Comparison of ENCODE assay signal across 1 cellular context in the genomic region with DNA sequence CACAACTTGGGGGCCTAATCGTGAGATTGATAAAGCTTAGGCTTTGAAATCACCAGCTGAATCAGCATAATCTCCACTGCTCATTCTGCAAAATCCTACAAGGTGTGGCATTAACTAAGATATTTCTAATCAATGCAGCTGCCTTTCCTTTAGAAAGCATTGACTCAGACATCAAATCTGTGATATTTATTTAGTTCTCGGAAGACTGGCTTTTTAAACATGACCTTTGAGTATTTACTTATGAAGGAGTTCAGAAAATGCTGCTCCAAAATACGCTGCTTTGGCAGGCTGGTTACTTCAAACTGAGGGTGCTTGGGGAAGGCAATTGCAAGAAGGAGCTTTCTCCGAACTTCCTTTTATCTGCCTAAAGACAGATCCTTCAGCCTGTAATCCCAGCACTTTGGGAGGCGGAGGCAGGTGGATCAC.
TF ChIP-seq lines count a peak whose summit lies in the region.

No MANE protein-coding gene starts in this region.

TF ChIP-seq in HepG2, 621 proteins besides CTCF, POLR2A, EP300 and RAD21 (continued from another document and continues in another):
- TF ChIP-seq, protein P1, sequence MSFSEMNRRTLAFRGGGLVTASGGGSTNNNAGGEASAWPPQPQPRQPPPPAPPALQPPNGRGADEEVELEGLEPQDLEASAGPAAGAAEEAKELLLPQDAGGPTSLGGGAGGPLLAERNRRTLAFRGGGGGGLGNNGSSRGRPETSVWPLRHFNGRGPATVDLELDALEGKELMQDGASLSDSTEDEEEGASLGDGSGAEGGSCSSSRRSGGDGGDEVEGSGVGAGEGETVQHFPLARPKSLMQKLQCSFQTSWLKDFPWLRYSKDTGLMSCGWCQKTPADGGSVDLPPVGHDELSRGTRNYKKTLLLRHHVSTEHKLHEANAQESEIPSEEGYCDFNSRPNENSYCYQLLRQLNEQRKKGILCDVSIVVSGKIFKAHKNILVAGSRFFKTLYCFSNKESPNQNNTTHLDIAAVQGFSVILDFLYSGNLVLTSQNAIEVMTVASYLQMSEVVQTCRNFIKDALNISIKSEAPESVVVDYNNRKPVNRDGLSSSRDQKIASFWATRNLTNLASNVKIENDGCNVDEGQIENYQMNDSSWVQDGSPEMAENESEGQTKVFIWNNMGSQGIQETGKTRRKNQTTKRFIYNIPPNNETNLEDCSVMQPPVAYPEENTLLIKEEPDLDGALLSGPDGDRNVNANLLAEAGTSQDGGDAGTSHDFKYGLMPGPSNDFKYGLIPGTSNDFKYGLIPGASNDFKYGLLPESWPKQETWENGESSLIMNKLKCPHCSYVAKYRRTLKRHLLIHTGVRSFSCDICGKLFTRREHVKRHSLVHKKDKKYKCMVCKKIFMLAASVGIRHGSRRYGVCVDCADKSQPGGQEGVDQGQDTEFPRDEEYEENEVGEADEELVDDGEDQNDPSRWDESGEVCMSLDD (CRISPR knock-in tag; IDR thresholded peaks at IDR 0.05; ENCODE audit: borderline replicate concordance), result no peak
- no peak for TF ChIP-seq ZNF703 (CRISPR knock-in tag; IDR thresholded peaks at IDR 0.05; ENCODE audit: borderline replicate concordance)
- no peak for TF ChIP-seq CC2D1A (CRISPR knock-in tag; IDR thresholded peaks at IDR 0.05)
- TF ChIP-seq MLLT10 (CRISPR knock-in tag; IDR thresholded peaks at IDR 0.05), result no peak
- TF ChIP-seq SRSF4 (IDR thresholded peaks at IDR 0.05; ENCODE audit: low read depth, low read length, poor library complexity, severe bottlenecking), result no peak
- TF ChIP-seq, protein P2, sequence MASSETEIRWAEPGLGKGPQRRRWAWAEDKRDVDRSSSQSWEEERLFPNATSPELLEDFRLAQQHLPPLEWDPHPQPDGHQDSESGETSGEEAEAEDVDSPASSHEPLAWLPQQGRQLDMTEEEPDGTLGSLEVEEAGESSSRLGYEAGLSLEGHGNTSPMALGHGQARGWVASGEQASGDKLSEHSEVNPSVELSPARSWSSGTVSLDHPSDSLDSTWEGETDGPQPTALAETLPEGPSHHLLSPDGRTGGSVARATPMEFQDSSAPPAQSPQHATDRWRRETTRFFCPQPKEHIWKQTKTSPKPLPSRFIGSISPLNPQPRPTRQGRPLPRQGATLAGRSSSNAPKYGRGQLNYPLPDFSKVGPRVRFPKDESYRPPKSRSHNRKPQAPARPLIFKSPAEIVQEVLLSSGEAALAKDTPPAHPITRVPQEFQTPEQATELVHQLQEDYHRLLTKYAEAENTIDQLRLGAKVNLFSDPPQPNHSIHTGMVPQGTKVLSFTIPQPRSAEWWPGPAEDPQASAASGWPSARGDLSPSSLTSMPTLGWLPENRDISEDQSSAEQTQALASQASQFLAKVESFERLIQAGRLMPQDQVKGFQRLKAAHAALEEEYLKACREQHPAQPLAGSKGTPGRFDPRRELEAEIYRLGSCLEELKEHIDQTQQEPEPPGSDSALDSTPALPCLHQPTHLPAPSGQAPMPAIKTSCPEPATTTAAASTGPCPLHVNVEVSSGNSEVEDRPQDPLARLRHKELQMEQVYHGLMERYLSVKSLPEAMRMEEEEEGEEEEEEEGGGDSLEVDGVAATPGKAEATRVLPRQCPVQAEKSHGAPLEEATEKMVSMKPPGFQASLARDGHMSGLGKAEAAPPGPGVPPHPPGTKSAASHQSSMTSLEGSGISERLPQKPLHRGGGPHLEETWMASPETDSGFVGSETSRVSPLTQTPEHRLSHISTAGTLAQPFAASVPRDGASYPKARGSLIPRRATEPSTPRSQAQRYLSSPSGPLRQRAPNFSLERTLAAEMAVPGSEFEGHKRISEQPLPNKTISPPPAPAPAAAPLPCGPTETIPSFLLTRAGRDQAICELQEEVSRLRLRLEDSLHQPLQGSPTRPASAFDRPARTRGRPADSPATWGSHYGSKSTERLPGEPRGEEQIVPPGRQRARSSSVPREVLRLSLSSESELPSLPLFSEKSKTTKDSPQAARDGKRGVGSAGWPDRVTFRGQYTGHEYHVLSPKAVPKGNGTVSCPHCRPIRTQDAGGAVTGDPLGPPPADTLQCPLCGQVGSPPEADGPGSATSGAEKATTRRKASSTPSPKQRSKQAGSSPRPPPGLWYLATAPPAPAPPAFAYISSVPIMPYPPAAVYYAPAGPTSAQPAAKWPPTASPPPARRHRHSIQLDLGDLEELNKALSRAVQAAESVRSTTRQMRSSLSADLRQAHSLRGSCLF (CRISPR knock-in tag; IDR thresholded peaks at IDR 0.05; ENCODE audit: borderline replicate concordance), result no peak
- TF ChIP-seq ZNF496 (CRISPR knock-in tag; IDR thresholded peaks at IDR 0.05; ENCODE audit: insufficient replicate concordance), result no peak
- TF ChIP-seq, protein P3, sequence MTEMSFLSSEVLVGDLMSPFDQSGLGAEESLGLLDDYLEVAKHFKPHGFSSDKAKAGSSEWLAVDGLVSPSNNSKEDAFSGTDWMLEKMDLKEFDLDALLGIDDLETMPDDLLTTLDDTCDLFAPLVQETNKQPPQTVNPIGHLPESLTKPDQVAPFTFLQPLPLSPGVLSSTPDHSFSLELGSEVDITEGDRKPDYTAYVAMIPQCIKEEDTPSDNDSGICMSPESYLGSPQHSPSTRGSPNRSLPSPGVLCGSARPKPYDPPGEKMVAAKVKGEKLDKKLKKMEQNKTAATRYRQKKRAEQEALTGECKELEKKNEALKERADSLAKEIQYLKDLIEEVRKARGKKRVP (CRISPR knock-in tag; IDR thresholded peaks at IDR 0.05), result no peak
- no peak for TF ChIP-seq NR2C2 (CRISPR knock-in tag; IDR thresholded peaks at IDR 0.05; ENCODE audit: borderline replicate concordance)
- no peak for TF ChIP-seq MBNL3 (CRISPR knock-in tag; conservative IDR thresholded peaks at IDR 0.05)
- no peak for TF ChIP-seq LCORL (IDR thresholded peaks at IDR 0.05)
- peak; percentile 76 for TF ChIP-seq LCORL (CRISPR knock-in tag; IDR thresholded peaks at IDR 0.05)
- no peak for TF ChIP-seq RELA (CRISPR knock-in tag; IDR thresholded peaks at IDR 0.05)
- TF ChIP-seq NR2F2 (IDR thresholded peaks at IDR 0.05; ENCODE audit: borderline replicate concordance, low read depth), result peak; percentile 73
- no peak for TF ChIP-seq CREB1 (IDR thresholded peaks at IDR 0.05)
- TF ChIP-seq CREB1 (CRISPR knock-in tag; IDR thresholded peaks at IDR 0.05), result no peak; the same call in 1 of the 2 replicates
- TF ChIP-seq, protein P4, sequence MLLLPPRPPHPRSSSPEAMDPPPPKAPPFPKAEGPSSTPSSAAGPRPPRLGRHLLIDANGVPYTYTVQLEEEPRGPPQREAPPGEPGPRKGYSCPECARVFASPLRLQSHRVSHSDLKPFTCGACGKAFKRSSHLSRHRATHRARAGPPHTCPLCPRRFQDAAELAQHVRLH (CRISPR knock-in tag; IDR thresholded peaks at IDR 0.05; ENCODE audit: borderline replicate concordance, low read depth), result no peak
- no peak for TF ChIP-seq ZNF24 (IDR thresholded peaks at IDR 0.05)
- TF ChIP-seq, protein P5, sequence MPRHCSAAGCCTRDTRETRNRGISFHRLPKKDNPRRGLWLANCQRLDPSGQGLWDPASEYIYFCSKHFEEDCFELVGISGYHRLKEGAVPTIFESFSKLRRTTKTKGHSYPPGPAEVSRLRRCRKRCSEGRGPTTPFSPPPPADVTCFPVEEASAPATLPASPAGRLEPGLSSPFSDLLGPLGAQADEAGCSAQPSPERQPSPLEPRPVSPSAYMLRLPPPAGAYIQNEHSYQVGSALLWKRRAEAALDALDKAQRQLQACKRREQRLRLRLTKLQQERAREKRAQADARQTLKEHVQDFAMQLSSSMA (CRISPR knock-in tag; IDR thresholded peaks at IDR 0.05), result no peak
- no peak for TF ChIP-seq KLF6 (CRISPR knock-in tag; IDR thresholded peaks at IDR 0.05)
- TF ChIP-seq FOXM1 (CRISPR knock-in tag; IDR thresholded peaks at IDR 0.05), result no peak
- TF ChIP-seq, protein P6, sequence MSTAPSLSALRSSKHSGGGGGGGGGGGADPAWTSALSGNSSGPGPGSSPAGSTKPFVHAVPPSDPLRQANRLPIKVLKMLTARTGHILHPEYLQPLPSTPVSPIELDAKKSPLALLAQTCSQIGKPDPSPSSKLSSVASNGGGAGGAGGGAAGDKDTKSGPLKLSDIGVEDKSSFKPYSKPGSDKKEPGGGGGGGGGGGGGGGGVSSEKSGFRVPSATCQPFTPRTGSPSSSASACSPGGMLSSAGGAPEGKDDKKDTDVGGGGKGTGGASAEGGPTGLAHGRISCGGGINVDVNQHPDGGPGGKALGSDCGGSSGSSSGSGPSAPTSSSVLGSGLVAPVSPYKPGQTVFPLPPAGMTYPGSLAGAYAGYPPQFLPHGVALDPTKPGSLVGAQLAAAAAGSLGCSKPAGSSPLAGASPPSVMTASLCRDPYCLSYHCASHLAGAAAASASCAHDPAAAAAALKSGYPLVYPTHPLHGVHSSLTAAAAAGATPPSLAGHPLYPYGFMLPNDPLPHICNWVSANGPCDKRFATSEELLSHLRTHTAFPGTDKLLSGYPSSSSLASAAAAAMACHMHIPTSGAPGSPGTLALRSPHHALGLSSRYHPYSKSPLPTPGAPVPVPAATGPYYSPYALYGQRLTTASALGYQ (CRISPR knock-in tag; IDR thresholded peaks at IDR 0.05), result peak; percentile 55; the same call in 1 of the 2 replicates
- TF ChIP-seq ZFX (CRISPR knock-in tag; IDR thresholded peaks at IDR 0.05; ENCODE audit: low read depth), result no peak
- TF ChIP-seq, protein P7, sequence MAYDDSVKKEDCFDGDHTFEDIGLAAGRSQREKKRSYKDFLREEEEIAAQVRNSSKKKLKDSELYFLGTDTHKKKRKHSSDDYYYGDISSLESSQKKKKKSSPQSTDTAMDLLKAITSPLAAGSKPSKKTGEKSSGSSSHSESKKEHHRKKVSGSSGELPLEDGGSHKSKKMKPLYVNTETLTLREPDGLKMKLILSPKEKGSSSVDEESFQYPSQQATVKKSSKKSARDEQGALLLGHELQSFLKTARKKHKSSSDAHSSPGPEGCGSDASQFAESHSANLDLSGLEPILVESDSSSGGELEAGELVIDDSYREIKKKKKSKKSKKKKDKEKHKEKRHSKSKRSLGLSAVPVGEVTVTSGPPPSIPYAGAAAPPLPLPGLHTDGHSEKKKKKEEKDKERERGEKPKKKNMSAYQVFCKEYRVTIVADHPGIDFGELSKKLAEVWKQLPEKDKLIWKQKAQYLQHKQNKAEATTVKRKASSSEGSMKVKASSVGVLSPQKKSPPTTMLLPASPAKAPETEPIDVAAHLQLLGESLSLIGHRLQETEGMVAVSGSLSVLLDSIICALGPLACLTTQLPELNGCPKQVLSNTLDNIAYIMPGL (CRISPR knock-in tag; IDR thresholded peaks at IDR 0.05; ENCODE audit: borderline replicate concordance in 1 of 2, low read depth in 1 of 2), result no peak
- no peak for TF ChIP-seq ZNF713 (CRISPR knock-in tag; IDR thresholded peaks at IDR 0.05)
- TF ChIP-seq, protein P8, sequence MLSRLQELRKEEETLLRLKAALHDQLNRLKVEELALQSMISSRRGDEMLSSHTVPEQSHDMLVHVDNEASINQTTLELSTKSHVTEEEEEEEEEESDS (CRISPR knock-in tag; IDR thresholded peaks at IDR 0.05; ENCODE audit: borderline replicate concordance), result no peak
- no peak for TF ChIP-seq BRCA1 (CRISPR knock-in tag; IDR thresholded peaks at IDR 0.05)
- TF ChIP-seq ESRRA (CRISPR knock-in tag; IDR thresholded peaks at IDR 0.05; ENCODE audit: low read depth), result no peak
- peak; percentile 32; the same call in 1 of the 2 replicates for TF ChIP-seq TCF7 (IDR thresholded peaks at IDR 0.05; ENCODE audit: low read depth)
- TF ChIP-seq, protein P9, sequence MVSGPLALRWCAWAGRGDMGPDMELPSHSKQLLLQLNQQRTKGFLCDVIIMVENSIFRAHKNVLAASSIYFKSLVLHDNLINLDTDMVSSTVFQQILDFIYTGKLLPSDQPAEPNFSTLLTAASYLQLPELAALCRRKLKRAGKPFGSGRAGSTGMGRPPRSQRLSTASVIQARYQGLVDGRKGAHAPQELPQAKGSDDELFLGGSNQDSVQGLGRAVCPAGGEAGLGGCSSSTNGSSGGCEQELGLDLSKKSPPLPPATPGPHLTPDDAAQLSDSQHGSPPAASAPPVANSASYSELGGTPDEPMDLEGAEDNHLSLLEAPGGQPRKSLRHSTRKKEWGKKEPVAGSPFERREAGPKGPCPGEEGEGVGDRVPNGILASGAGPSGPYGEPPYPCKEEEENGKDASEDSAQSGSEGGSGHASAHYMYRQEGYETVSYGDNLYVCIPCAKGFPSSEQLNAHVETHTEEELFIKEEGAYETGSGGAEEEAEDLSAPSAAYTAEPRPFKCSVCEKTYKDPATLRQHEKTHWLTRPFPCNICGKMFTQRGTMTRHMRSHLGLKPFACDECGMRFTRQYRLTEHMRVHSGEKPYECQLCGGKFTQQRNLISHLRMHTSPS (CRISPR knock-in tag; IDR thresholded peaks at IDR 0.05; ENCODE audit: low read depth), result no peak
- TF ChIP-seq ZNF17 (CRISPR knock-in tag; IDR thresholded peaks at IDR 0.05), result no peak
- no peak for TF ChIP-seq ZSCAN30 (CRISPR knock-in tag; IDR thresholded peaks at IDR 0.05)
- TF ChIP-seq SYNCRIP (IDR thresholded peaks at IDR 0.05; ENCODE audit: insufficient read depth, low read depth, low read length), result no peak
- peak; percentile 65 for TF ChIP-seq HHEX (CRISPR knock-in tag; IDR thresholded peaks at IDR 0.05)
- peak; percentile 37; the same call in 1 of the 2 replicates for TF ChIP-seq THAP11 (CRISPR knock-in tag; IDR thresholded peaks at IDR 0.05)
- no peak for TF ChIP-seq KLF11 (CRISPR knock-in tag; IDR thresholded peaks at IDR 0.05)
- TF ChIP-seq, protein P10, sequence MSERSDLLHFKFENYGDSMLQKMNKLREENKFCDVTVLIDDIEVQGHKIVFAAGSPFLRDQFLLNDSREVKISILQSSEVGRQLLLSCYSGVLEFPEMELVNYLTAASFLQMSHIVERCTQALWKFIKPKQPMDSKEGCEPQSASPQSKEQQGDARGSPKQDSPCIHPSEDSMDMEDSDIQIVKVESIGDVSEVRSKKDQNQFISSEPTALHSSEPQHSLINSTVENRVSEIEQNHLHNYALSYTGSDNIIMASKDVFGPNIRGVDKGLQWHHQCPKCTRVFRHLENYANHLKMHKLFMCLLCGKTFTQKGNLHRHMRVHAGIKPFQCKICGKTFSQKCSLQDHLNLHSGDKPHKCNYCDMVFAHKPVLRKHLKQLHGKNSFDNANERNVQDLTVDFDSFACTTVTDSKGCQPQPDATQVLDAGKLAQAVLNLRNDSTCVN (CRISPR knock-in tag; IDR thresholded peaks at IDR 0.05; ENCODE audit: borderline replicate concordance), result no peak
- no peak for TF ChIP-seq JUND (CRISPR knock-in tag; IDR thresholded peaks at IDR 0.05)
- TF ChIP-seq, protein P11, sequence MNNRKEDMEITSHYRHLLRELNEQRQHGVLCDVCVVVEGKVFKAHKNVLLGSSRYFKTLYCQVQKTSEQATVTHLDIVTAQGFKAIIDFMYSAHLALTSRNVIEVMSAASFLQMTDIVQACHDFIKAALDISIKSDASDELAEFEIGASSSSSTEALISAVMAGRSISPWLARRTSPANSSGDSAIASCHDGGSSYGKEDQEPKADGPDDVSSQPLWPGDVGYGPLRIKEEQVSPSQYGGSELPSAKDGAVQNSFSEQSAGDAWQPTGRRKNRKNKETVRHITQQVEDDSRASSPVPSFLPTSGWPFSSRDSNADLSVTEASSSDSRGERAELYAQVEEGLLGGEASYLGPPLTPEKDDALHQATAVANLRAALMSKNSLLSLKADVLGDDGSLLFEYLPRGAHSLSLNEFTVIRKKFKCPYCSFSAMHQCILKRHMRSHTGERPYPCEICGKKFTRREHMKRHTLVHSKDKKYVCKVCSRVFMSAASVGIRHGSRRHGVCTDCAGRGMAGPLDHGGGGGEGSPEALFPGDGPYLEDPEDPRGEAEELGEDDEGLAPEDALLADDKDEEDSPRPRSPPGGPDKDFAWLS (CRISPR knock-in tag; IDR thresholded peaks at IDR 0.05; ENCODE audit: borderline replicate concordance), result no peak
- no peak for TF ChIP-seq ZNF773 (CRISPR knock-in tag; IDR thresholded peaks at IDR 0.05; ENCODE audit: borderline replicate concordance)
- TF ChIP-seq GTF3A (CRISPR knock-in tag; conservative IDR thresholded peaks at IDR 0.05), result no peak
- no peak for TF ChIP-seq SMAD1 (CRISPR knock-in tag; IDR thresholded peaks at IDR 0.05; ENCODE audit: borderline replicate concordance, low read depth)
